8 cellular contexts compared by ENCODE assay signal in the genomic region with DNA sequence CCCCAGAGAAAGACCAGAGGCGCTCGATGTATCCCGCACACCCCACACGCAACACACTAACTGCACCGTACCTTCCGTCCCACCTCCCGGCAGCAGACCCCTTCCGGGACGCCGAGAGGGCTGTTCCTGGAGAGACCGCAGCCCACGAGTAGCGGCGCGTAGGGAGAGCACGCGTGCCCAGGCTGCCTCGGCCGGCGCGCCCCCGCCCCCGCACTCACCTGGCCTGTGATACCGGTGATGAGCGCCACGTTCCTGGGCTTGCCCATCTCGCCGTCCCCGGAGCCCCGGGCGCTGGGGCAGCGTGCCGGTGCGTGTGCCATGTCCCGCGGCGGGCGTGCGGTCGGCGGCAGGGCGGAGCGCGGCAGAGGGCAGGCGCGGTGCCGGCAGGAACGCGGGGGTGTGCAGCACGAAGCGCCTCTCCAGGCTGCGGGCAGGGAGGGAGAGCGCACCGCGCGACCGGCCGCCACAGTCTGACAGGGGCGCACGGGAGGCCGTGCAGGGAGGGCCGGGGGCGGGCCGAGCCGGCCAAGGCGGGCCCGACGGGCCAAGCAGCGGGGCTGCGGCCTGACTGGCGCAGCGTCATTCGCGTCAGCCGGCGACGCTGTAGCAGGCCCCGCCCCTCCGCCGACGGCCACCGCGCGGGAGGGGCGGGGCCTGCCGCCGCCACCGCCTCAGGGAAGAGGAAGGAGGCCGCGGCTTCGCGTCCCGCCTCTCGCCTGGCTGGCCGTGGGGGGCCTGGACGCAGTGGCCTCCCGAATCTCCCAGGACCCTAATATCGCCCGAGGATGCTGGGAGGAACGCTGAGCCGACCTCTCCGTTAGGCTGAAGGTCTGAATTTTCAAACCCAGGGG. TPM values are rescaled to one million over a fixed set of nuclear protein-coding genes. Genes with fewer than 3 reads are reported as not detected.
DNase-seq lines count a peak whose midpoint lies in the region; ATAC-seq and TF ChIP-seq lines count a peak whose summit lies in the region.

TSS of gene GMDS (minus strand) at position 503 of the 851 bp plus-strand sequence.

- intact Hi-C loops in left ventricle myocardium superior (cut with micrococcal nuclease): loop anchor here (5.0 kb wide), 1 partner anchor 382 kb away; no protein-coding TSS in a partner anchor

- WGBS in urinary bladder: under 1% methylated on average over 102 of the region's 102 CpGs

- H3K36me3 ChIP-seq in urinary bladder (ENCODE audit: insufficient read depth): no peaks in the 10 kb centered on the region

- peak within 1 kb of the TSS; percentile 93 for H3K27ac ChIP-seq in urinary bladder (ENCODE audit: low read depth)

- in situ Hi-C loops in GM13976 (cut with MboI; ENCODE audit: low sequenced_read_pairs, unreplicated experiment): no loop called here

- ATAC-seq in HG02759 (IDR thresholded peaks at IDR 0.05; ENCODE audit: unreplicated experiment): peak; percentile 94
- peak; percentile 100 for ATAC-seq in left ventricle myocardium superior

- peak within 1 kb of the TSS; percentile 86 for H3K4me3 ChIP-seq in urinary bladder (ENCODE audit: low read depth, low read length)

- no peak for TF ChIP-seq CTCF in GM13976 (IDR thresholded peaks at IDR 0.05; ENCODE audit: borderline replicate concordance, control extremely low read depth, extremely low read depth, insufficient read depth, missing control alignments)

- DNase-seq in GM13976 (ENCODE audit: low spot score) (peak; percentile 98), NCI-H1417 (lab: John Stamatoyannopoulos, UW) (peak; percentile 91 to 94 (median 92)), T-helper 2 cell (peak; percentile 65 to 90 (median 77)), amygdala (lab: John Stamatoyannopoulos, UW) (peak in 54 of 56 donors; percentile 15 to 92 (median 72)), left ventricle myocardium superior (peak; percentile 94), pulmonary artery endothelial cell (ENCODE audit: low read depth, low spot score) (peak; percentile 68)

- no peaks in the 10 kb centered on the region for H3K4me1 ChIP-seq in urinary bladder (ENCODE audit: insufficient read depth)

RNA-seq across cellular contexts. Expression of gene GMDS, which starts in this region (rescaled TPM):
- total RNA-seq in left ventricle myocardium superior (6.4 TPM), pulmonary artery endothelial cell (10.4 and 18.1 TPM in 2 replicates), urinary bladder (7.5 TPM)
- polyA plus RNA-seq in urinary bladder: 10.7 TPM

Comparison
In these comparisons a context has a peak if more than half of its experiments do, and no peak if none do; other contexts are left out.
1. Peak in every context shown above with its lines: DNase-seq, ATAC-seq, H3K4me3 ChIP-seq and H3K27ac ChIP-seq.